In the genomic region with DNA sequence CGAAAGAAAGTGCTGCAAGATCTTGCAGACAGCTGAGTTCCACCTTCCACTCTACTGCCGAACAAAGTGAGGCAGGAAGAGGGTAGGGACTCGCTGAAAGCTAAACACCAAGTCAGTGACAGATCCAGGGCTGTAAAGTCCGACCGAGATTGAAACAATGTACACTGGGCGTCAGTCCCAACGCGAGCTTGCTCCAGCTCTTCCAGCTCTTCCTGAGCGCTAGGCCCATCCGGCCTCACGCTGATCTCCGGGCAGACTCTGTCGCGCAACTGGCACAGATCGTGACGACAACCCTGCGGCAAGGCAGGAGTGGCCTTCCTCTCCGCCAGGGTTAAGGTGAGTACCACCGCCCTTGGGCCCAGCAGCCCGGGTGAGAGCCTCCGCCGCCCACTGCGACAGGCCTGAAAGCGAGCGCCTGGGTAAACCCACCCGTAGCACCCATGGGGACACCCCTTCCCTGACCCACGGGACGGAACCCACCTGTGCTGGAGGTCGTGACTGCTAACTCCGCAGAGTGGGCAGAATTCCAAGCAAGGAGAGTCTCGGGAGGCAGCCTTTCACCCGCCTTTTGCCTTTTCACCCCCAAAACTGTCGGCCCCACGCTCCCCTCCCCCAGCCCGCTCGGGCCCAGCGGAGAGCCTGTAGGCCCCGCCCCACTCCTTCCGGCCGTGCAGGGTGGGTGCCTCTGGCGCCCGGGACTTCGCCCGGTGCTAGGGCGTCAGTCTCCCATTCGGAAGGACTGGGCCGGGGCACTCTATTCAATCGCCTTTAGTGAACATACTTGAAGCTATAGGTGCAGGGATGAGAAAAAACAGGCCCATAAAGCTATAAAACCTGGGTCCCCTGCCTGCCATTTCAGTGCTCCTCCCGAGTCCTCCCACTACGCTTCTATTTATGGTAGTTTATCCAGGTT, we compare ENCODE assay signal across 1 cellular context.
TF ChIP-seq lines count a peak whose summit lies in the region.

A gene (plus strand): TSS at position 275 of the 913 bp plus-strand sequence.
A gene with protein sequence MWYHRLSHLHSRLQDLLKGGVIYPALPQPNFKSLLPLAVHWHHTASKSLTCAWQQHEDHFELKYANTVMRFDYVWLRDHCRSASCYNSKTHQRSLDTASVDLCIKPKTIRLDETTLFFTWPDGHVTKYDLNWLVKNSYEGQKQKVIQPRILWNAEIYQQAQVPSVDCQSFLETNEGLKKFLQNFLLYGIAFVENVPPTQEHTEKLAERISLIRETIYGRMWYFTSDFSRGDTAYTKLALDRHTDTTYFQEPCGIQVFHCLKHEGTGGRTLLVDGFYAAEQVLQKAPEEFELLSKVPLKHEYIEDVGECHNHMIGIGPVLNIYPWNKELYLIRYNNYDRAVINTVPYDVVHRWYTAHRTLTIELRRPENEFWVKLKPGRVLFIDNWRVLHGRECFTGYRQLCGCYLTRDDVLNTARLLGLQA (minus strand): TSS at position 641 of the 913 bp plus-strand sequence. CDS start 67,676 bp downstream, outside the sequence.

TF ChIP-seq in HepG2, 621 proteins besides CTCF, POLR2A, EP300 and RAD21 (continued from another document and continues in another):
- TF ChIP-seq, protein P1, sequence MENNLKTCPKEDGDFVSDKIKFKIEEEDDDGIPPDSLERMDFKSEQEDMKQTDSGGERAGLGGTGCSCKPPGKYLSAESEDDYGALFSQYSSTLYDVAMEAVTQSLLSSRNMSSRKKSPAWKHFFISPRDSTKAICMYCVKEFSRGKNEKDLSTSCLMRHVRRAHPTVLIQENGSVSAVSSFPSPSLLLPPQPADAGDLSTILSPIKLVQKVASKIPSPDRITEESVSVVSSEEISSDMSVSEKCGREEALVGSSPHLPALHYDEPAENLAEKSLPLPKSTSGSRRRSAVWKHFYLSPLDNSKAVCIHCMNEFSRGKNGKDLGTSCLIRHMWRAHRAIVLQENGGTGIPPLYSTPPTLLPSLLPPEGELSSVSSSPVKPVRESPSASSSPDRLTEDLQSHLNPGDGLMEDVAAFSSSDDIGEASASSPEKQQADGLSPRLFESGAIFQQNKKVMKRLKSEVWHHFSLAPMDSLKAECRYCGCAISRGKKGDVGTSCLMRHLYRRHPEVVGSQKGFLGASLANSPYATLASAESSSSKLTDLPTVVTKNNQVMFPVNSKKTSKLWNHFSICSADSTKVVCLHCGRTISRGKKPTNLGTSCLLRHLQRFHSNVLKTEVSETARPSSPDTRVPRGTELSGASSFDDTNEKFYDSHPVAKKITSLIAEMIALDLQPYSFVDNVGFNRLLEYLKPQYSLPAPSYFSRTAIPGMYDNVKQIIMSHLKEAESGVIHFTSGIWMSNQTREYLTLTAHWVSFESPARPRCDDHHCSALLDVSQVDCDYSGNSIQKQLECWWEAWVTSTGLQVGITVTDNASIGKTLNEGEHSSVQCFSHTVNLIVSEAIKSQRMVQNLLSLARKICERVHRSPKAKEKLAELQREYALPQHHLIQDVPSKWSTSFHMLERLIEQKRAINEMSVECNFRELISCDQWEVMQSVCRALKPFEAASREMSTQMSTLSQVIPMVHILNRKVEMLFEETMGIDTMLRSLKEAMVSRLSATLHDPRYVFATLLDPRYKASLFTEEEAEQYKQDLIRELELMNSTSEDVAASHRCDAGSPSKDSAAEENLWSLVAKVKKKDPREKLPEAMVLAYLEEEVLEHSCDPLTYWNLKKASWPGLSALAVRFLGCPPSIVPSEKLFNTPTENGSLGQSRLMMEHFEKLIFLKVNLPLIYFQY (CRISPR knock-in tag; IDR thresholded peaks at IDR 0.05; ENCODE audit: borderline replicate concordance): 0 out of 2 replicates have a peak, but pooled peaks have one; percentile 45
- TF ChIP-seq, protein P2, sequence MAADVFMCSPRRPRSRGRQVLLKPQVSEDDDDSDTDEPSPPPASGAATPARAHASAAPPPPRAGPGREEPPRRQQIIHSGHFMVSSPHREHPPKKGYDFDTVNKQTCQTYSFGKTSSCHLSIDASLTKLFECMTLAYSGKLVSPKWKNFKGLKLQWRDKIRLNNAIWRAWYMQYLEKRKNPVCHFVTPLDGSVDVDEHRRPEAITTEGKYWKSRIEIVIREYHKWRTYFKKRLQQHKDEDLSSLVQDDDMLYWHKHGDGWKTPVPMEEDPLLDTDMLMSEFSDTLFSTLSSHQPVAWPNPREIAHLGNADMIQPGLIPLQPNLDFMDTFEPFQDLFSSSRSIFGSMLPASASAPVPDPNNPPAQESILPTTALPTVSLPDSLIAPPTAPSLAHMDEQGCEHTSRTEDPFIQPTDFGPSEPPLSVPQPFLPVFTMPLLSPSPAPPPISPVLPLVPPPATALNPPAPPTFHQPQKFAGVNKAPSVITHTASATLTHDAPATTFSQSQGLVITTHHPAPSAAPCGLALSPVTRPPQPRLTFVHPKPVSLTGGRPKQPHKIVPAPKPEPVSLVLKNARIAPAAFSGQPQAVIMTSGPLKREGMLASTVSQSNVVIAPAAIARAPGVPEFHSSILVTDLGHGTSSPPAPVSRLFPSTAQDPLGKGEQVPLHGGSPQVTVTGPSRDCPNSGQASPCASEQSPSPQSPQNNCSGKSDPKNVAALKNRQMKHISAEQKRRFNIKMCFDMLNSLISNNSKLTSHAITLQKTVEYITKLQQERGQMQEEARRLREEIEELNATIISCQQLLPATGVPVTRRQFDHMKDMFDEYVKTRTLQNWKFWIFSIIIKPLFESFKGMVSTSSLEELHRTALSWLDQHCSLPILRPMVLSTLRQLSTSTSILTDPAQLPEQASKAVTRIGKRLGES (CRISPR knock-in tag; IDR thresholded peaks at IDR 0.05; ENCODE audit: borderline replicate concordance): no peak
- TF ChIP-seq, protein P3, sequence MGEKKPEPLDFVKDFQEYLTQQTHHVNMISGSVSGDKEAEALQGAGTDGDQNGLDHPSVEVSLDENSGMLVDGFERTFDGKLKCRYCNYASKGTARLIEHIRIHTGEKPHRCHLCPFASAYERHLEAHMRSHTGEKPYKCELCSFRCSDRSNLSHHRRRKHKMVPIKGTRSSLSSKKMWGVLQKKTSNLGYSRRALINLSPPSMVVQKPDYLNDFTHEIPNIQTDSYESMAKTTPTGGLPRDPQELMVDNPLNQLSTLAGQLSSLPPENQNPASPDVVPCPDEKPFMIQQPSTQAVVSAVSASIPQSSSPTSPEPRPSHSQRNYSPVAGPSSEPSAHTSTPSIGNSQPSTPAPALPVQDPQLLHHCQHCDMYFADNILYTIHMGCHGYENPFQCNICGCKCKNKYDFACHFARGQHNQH (CRISPR knock-in tag; IDR thresholded peaks at IDR 0.05): peak; percentile 30; the same call in 1 of the 2 replicates
- TF ChIP-seq ZMYM2 (CRISPR knock-in tag; IDR thresholded peaks at IDR 0.05): no peak
- TF ChIP-seq, protein P4, sequence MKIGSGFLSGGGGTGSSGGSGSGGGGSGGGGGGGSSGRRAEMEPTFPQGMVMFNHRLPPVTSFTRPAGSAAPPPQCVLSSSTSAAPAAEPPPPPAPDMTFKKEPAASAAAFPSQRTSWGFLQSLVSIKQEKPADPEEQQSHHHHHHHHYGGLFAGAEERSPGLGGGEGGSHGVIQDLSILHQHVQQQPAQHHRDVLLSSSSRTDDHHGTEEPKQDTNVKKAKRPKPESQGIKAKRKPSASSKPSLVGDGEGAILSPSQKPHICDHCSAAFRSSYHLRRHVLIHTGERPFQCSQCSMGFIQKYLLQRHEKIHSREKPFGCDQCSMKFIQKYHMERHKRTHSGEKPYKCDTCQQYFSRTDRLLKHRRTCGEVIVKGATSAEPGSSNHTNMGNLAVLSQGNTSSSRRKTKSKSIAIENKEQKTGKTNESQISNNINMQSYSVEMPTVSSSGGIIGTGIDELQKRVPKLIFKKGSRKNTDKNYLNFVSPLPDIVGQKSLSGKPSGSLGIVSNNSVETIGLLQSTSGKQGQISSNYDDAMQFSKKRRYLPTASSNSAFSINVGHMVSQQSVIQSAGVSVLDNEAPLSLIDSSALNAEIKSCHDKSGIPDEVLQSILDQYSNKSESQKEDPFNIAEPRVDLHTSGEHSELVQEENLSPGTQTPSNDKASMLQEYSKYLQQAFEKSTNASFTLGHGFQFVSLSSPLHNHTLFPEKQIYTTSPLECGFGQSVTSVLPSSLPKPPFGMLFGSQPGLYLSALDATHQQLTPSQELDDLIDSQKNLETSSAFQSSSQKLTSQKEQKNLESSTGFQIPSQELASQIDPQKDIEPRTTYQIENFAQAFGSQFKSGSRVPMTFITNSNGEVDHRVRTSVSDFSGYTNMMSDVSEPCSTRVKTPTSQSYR (CRISPR knock-in tag; IDR thresholded peaks at IDR 0.05; ENCODE audit: borderline replicate concordance): peak; percentile 77
- 0 out of 2 replicates have a peak, but pooled peaks have one; percentile 35 for TF ChIP-seq TGIF2 (CRISPR knock-in tag; IDR thresholded peaks at IDR 0.05)
- no peak for TF ChIP-seq ZNF260 (CRISPR knock-in tag; IDR thresholded peaks at IDR 0.05; ENCODE audit: borderline replicate concordance, low read depth)
- no peak for TF ChIP-seq ZNF124 (CRISPR knock-in tag; IDR thresholded peaks at IDR 0.05)
- 0 out of 2 replicates have a peak, but pooled peaks have one; percentile 46 for TF ChIP-seq MEF2D (CRISPR knock-in tag; IDR thresholded peaks at IDR 0.05)
- no peak for TF ChIP-seq SNAPC2 (CRISPR knock-in tag; IDR thresholded peaks at IDR 0.05)
- TF ChIP-seq, protein P5, sequence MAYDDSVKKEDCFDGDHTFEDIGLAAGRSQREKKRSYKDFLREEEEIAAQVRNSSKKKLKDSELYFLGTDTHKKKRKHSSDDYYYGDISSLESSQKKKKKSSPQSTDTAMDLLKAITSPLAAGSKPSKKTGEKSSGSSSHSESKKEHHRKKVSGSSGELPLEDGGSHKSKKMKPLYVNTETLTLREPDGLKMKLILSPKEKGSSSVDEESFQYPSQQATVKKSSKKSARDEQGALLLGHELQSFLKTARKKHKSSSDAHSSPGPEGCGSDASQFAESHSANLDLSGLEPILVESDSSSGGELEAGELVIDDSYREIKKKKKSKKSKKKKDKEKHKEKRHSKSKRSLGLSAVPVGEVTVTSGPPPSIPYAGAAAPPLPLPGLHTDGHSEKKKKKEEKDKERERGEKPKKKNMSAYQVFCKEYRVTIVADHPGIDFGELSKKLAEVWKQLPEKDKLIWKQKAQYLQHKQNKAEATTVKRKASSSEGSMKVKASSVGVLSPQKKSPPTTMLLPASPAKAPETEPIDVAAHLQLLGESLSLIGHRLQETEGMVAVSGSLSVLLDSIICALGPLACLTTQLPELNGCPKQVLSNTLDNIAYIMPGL (CRISPR knock-in tag; IDR thresholded peaks at IDR 0.05; ENCODE audit: borderline replicate concordance in 1 of 2, low read depth in 1 of 2): peak in 1 of 2 experiments; percentile 74; a peak in 2 of 4 replicates
- no peak for TF ChIP-seq RBAK (CRISPR knock-in tag; IDR thresholded peaks at IDR 0.05)
- no peak for TF ChIP-seq NRL (CRISPR knock-in tag; IDR thresholded peaks at IDR 0.05; ENCODE audit: borderline replicate concordance)
- TF ChIP-seq HDAC1 (CRISPR knock-in tag; IDR thresholded peaks at IDR 0.05): peak; percentile 61
- peak; percentile 16; the same call in 1 of the 2 replicates for TF ChIP-seq RARA (CRISPR knock-in tag; IDR thresholded peaks at IDR 0.05)
- TF ChIP-seq ZFP36L2 (CRISPR knock-in tag; IDR thresholded peaks at IDR 0.05): no peak
- peak; percentile 89 for TF ChIP-seq PHF8 (CRISPR knock-in tag; IDR thresholded peaks at IDR 0.05)
- TF ChIP-seq, protein P6, sequence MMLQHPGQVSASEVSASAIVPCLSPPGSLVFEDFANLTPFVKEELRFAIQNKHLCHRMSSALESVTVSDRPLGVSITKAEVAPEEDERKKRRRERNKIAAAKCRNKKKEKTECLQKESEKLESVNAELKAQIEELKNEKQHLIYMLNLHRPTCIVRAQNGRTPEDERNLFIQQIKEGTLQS (CRISPR knock-in tag; IDR thresholded peaks at IDR 0.05): peak; percentile 33; the same call in 1 of the 2 replicates
- peak; percentile 78 for TF ChIP-seq KDM2A (CRISPR knock-in tag; IDR thresholded peaks at IDR 0.05; ENCODE audit: borderline replicate concordance, low read depth)
- no peak for TF ChIP-seq MXI1 (IDR thresholded peaks at IDR 0.05; ENCODE audit: borderline replicate concordance, low read depth, low read length)
- TF ChIP-seq, protein P7, sequence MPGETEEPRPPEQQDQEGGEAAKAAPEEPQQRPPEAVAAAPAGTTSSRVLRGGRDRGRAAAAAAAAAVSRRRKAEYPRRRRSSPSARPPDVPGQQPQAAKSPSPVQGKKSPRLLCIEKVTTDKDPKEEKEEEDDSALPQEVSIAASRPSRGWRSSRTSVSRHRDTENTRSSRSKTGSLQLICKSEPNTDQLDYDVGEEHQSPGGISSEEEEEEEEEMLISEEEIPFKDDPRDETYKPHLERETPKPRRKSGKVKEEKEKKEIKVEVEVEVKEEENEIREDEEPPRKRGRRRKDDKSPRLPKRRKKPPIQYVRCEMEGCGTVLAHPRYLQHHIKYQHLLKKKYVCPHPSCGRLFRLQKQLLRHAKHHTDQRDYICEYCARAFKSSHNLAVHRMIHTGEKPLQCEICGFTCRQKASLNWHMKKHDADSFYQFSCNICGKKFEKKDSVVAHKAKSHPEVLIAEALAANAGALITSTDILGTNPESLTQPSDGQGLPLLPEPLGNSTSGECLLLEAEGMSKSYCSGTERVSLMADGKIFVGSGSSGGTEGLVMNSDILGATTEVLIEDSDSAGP (CRISPR knock-in tag; IDR thresholded peaks at IDR 0.05; ENCODE audit: borderline replicate concordance): peak; percentile 62; the same call in 1 of the 2 replicates
- TF ChIP-seq ZFY (CRISPR knock-in tag; IDR thresholded peaks at IDR 0.05): peak; percentile 94
- TF ChIP-seq, protein P8, sequence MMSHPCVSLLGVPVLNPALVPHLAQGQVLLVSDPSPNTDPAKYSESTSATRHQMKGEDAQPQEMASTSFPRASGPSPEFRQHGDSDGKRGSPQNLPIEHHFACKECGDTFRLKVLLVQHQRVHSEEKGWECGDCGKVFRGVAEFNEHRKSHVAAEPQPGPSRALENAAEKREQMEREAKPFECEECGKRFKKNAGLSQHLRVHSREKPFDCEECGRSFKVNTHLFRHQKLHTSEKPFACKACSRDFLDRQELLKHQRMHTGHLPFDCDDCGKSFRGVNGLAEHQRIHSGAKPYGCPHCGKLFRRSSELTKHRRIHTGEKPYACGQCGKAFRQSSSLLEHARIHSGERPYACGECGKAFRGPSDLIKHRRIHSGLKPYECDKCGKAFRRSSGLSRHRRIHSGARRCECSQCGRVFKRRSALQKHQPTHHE (CRISPR knock-in tag; IDR thresholded peaks at IDR 0.05; ENCODE audit: borderline replicate concordance): no peak
- TF ChIP-seq MZF1 (CRISPR knock-in tag; IDR thresholded peaks at IDR 0.05; ENCODE audit: borderline replicate concordance): no peak
- peak; percentile 50; the same call in 1 of the 2 replicates for TF ChIP-seq ZSCAN9 (CRISPR knock-in tag; IDR thresholded peaks at IDR 0.05; ENCODE audit: borderline replicate concordance)
- peak; percentile 80 for TF ChIP-seq KMT2B (CRISPR knock-in tag; IDR thresholded peaks at IDR 0.05)
- TF ChIP-seq HOXA3 (CRISPR knock-in tag; IDR thresholded peaks at IDR 0.05): no peak
- TF ChIP-seq ZNF263 (CRISPR knock-in tag; IDR thresholded peaks at IDR 0.05): peak; percentile 78
- TF ChIP-seq ZFX (CRISPR knock-in tag; IDR thresholded peaks at IDR 0.05; ENCODE audit: low read depth): peak; percentile 97
